ENCODE assay signal across 1 cellular context in genomic region chr21:25577765-25578069, GRCh38.
TF ChIP-seq lines count a peak whose summit lies in the region.

No MANE protein-coding gene starts in this region.

TF ChIP-seq in GM12878, 131 proteins besides CTCF, POLR2A, EP300 and RAD21:
- TF ChIP-seq GABPA (IDR thresholded peaks at IDR 0.05; ENCODE audit: low read depth) (0 out of 2 replicates have a peak, but pooled peaks have one; percentile 10), TCF7 (IDR thresholded peaks at IDR 0.05; ENCODE audit: borderline replicate concordance) (peak; percentile 49), PML (IDR thresholded peaks at IDR 0.05; ENCODE audit: low read length) (peak; percentile 11; the same call in 1 of the 2 replicates), MEF2A (IDR thresholded peaks at IDR 0.05; ENCODE audit: insufficient read depth, low read depth, low read length) (0 out of 2 replicates have a peak, but pooled peaks have one; percentile 29), IRF4 (IDR thresholded peaks at IDR 0.05; ENCODE audit: low read depth, low read length) (0 out of 2 replicates have a peak, but pooled peaks have one; percentile 6), CREB1 (IDR thresholded peaks at IDR 0.05; ENCODE audit: low read depth) (no peak), EED (IDR thresholded peaks at IDR 0.05; ENCODE audit: low read depth) (peak; percentile 47; the same call in 1 of the 2 replicates), POLR2AphosphoS2 (IDR thresholded peaks at IDR 0.05; ENCODE audit: low read depth, low read length) (no peak), BCL11A (IDR thresholded peaks at IDR 0.05; ENCODE audit: low read depth, low read length) (peak; percentile 9; the same call in 1 of the 2 replicates), POU2F2 (IDR thresholded peaks at IDR 0.05; ENCODE audit: borderline replicate concordance, low read depth, low read length) (0 out of 3 replicates have a peak, but pooled peaks have one; percentile 8), E2F4 (IDR thresholded peaks at IDR 0.05; ENCODE audit: low read depth, low read length) (no peak), CHD4 (IDR thresholded peaks at IDR 0.05) (no peak)
